ENCODE assay signal across 27 cellular contexts in the genomic region with DNA sequence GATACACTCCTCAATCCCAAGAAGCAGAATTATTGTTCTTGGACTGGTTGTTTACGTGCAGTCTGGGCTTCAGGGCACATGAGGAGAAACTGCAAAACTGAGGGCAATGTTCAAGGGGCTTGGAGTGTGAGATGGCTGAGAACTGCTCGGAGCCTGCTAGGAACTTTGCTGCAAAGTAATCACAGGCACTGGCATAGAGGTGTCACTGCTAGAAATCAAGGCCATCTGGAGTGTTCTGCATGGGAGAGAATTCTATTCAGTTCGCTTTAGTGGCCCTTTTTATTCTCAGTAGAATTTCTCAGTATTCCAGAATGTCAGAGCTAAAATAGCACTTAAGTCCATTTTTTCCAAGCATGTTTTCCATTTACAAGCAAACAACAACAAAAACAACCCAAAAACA.
"Had no signal": no experiment of that assay in that cellular context is flagged by ENCODE, and none has a peak within 500 bp of the region (broad histone marks: within the 10 kb centered on the region; RNA-seq: fewer than 3 reads in every experiment).

No MANE protein-coding gene starts in this region.

- H3K4me1 ChIP-seq: ascending aorta, body of pancreas had no signal

- H3K4me3 ChIP-seq: ascending aorta, body of pancreas, MG63, SK-N-MC had no signal

- H3K9me3 ChIP-seq: body of pancreas had no signal

- H3K36me3 ChIP-seq: ascending aorta, MG63 had no signal

- H3K27ac ChIP-seq: ascending aorta, body of pancreas, SK-N-MC had no signal

- DNase-seq: activated B cell treated with CpG ODN at 0.5 μM for 24 hours; activated CD4-positive, alpha-beta memory T cell treated with anti-CD3 and anti-CD28 coated beads for 36 hours; activated CD4-positive, alpha-beta T cell treated with anti-CD3 and anti-CD28 coated beads for 1 hour; activated CD4-positive, alpha-beta T cell treated with anti-CD3 and anti-CD28 coated beads, Interleukin-2, amount 10 ng/mL, durations not matched to agents 7 days and 5 days; activated CD8-positive, alpha-beta memory T cell treated with anti-CD3 and anti-CD28 coated beads for 24 hours; activated effector memory CD4-positive, alpha-beta T cell treated with anti-CD3 and anti-CD28 coated beads, Interleukin-2, amount 50 U/mL, for 16 hours; activated naive CD4-positive, alpha-beta T cell treated with Interleukin-2 at 50 U/mL for 16 hours; activated naive CD8-positive, alpha-beta T cell treated with anti-CD3 and anti-CD28 coated beads, Interleukin-2, amount 50 U/mL, for 24 hours; activated T-cell treated with anti-CD3 and anti-CD28 coated beads, Interleukin-2, amount 50 U/mL, for 4 hours; amniotic stem cell; body of pancreas; central memory CD4-positive, alpha-beta T cell; MG63; MV-4-11; NCI-H2029 treated with DMSO at 0.1 percent for 48 hours; NCI-H2171 treated with DMSO at 0.1 percent for 48 hours; NCI-H226; NCI-H526; NCI-H774; NK-92 treated with Interleukin-12 subunit alpha and Interleukin-12 subunit beta, amount 100 ng/mL, for 24 hours; OCI-M1; RPMI8226; T-cell; T-helper 2 cell; T1000 had no signal

- H3K27me3 ChIP-seq: ascending aorta had no signal
